In the genomic region with DNA sequence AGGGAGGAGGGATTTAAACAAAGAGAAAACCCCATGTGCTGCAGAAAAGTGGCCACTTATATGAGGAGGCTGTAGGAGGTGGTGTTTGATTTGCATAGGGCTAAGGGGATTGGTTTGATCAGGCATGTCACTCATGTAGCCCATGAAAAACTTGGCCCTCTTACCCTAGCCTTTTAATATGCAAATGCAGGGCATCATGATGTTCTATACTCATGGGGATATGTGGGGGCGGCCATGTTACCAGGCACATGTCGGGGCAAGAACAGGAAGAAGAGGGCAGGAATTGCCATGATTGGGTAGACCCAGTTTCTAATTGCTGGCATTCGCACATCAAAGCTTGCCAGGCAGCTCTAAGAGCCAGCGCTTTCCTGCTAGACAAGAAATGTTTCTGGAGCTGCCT, we compare ENCODE assay signal across 9 cellular contexts. TPM values are rescaled to one million over a fixed set of nuclear protein-coding genes. Genes with fewer than 3 reads are reported as not detected.
DNase-seq lines count a peak whose midpoint lies in the region; ATAC-seq and TF ChIP-seq lines count a peak whose summit lies in the region.
"Had no signal": no experiment of that assay in that cellular context is flagged by ENCODE, and none has a peak within 500 bp of the region (broad histone marks: within the 10 kb centered on the region; RNA-seq: fewer than 3 reads in every experiment).

No MANE protein-coding gene starts in this region.

- H3K4me2 ChIP-seq in BLaER1 (peak overlapping the region; percentile 19; the same call in 1 of the 2 replicates), Karpas-422 (ENCODE audit: low read depth, low read length, poor library complexity, severe bottlenecking) (no peak overlapping the region)

- no peaks in the 10 kb centered on the region for H4K20me1 ChIP-seq in BLaER1
- H4K20me1 ChIP-seq in Karpas-422 (ENCODE audit: insufficient read depth, low read depth, low read length) = no peaks in the 10 kb centered on the region

- H3K27ac Mint-ChIP-seq in activated naive CD8-positive, alpha-beta T cell treated with anti-CD3 and anti-CD28 coated beads for 36 hours = peak overlapping the region; percentile 75
- H3K27ac Mint-ChIP-seq: activated B cell treated with CpG ODN at 0.5 μM for 24 hours had no signal

- DNase-seq in Karpas-422 (peak; percentile 61), left kidney (ENCODE audit: low read depth, low spot score) (peak; percentile 18), NCI-H2227 (lab: John Stamatoyannopoulos, UW; ENCODE audit: unreplicated experiment) (no peak), T-helper 9 cell (no peak), mucosa of descending colon (no peak)
- DNase-seq in activated naive CD8-positive, alpha-beta T cell treated with anti-CD3 and anti-CD28 coated beads for 36 hours = no peak
- DNase-seq: activated B cell treated with CpG ODN at 0.5 μM for 24 hours had no signal

- peaks cover 13% of the 10 kb centered on the region for H3K9me3 Mint-ChIP-seq in activated naive CD8-positive, alpha-beta T cell treated with anti-CD3 and anti-CD28 coated beads for 36 hours

- 0 out of 2 replicates have a peak overlapping the region, but pooled peaks have one; percentile 9 for H2AFZ ChIP-seq in Karpas-422 (ENCODE audit: low read length)

- peaks cover 55% of the 10 kb centered on the region for H3K36me3 Mint-ChIP-seq in activated naive CD8-positive, alpha-beta T cell treated with anti-CD3 and anti-CD28 coated beads for 36 hours

- no peak for TF ChIP-seq CTCF in mucosa of descending colon (IDR thresholded peaks at IDR 0.05)

- no peaks in the 10 kb centered on the region for H3K79me2 ChIP-seq in Karpas-422 (ENCODE audit: low read length)

- H3K4me1 ChIP-seq in BLaER1 = peaks cover 50% of the 10 kb centered on the region
- peaks cover 19% of the 10 kb centered on the region for H3K4me1 ChIP-seq in Karpas-422 (ENCODE audit: low read length)
- H3K4me1 ChIP-seq in mucosa of descending colon (ENCODE audit: low read depth) = peaks cover 15% of the 10 kb centered on the region

- intact Hi-C loops in mucosa of descending colon (cut with DNase I, micrococcal nuclease) = no loop called here

- H3K4me1 Mint-ChIP-seq in activated naive CD8-positive, alpha-beta T cell treated with anti-CD3 and anti-CD28 coated beads for 36 hours = peaks cover 28% of the 10 kb centered on the region

- no peaks in the 10 kb centered on the region for H3K36me3 ChIP-seq in BLaER1
- no peaks in the 10 kb centered on the region for H3K36me3 ChIP-seq in Karpas-422 (ENCODE audit: insufficient read depth, low read length)
- no peaks in the 10 kb centered on the region for H3K36me3 ChIP-seq in mucosa of descending colon (ENCODE audit: low read depth)

- H3K27me3 ChIP-seq in BLaER1 (no peaks in the 10 kb centered on the region), Karpas-422 (ENCODE audit: low read length) (no peaks in the 10 kb centered on the region)

- ATAC-seq in mucosa of descending colon (no peak), HG03280 (IDR thresholded peaks at IDR 0.05; ENCODE audit: unreplicated experiment) (no peak)

- no peaks in the 10 kb centered on the region for H3K9me2 ChIP-seq in Karpas-422 (replicated peaks; ENCODE audit: insufficient read depth, low read length)

- H3K9ac ChIP-seq in BLaER1 (no peak overlapping the region), Karpas-422 (ENCODE audit: low read length) (no peak overlapping the region)

- H3K27ac ChIP-seq in BLaER1 (no peak overlapping the region), Karpas-422 (ENCODE audit: low read length) (no peak overlapping the region)

- H3K4me3 ChIP-seq in BLaER1 (no peak overlapping the region), Karpas-422 (ENCODE audit: low read length) (no peak overlapping the region), mucosa of descending colon (no peak overlapping the region)

- H3K9me3 ChIP-seq in BLaER1 (no peaks in the 10 kb centered on the region; the same call in 1 of the 2 replicates), Karpas-422 (ENCODE audit: low read length) (no peaks in the 10 kb centered on the region), mucosa of descending colon (no peaks in the 10 kb centered on the region)

- H3K4me3 Mint-ChIP-seq in activated naive CD8-positive, alpha-beta T cell treated with anti-CD3 and anti-CD28 coated beads for 36 hours = no peak overlapping the region
- H3K4me3 Mint-ChIP-seq: activated B cell treated with CpG ODN at 0.5 μM for 24 hours had no signal

- H3K27me3 Mint-ChIP-seq in activated naive CD8-positive, alpha-beta T cell treated with anti-CD3 and anti-CD28 coated beads for 36 hours = no peaks in the 10 kb centered on the region

RNA-seq across cellular contexts. Expression of gene KLRK1, which starts 28.8 kb away (rescaled TPM):
- not detected in 2 replicates for total RNA-seq in Karpas-422 (2014; rRNA removed; shearing (Covaris generic); ENCODE audit: low replicate concordance)
- 100 to 1,000 TPM; 112 to 114 TPM for total RNA-seq in activated naive CD8-positive, alpha-beta T cell treated with anti-CD3 and anti-CD28 coated beads for 36 hours
- 1 to 10 TPM; 3.9 to 4.5 (median 4.4) TPM for total RNA-seq in mucosa of descending colon

RNA-seq across cellular contexts. Expression of gene KLRC4, which starts 48.5 kb away (rescaled TPM):
- not detected in 2 replicates for total RNA-seq in Karpas-422 (2014; rRNA removed; shearing (Covaris generic); ENCODE audit: low replicate concordance)
- total RNA-seq in activated naive CD8-positive, alpha-beta T cell treated with anti-CD3 and anti-CD28 coated beads for 36 hours = 1 to 10 TPM; 2.4 TPM
- total RNA-seq in mucosa of descending colon = 1 to 10 TPM in 2 of 3 donors, under 1 TPM in 1; 0.72 to 1.7 (median 1.4) TPM
- total RNA-seq: activated B cell treated with CpG ODN at 0.5 μM for 24 hours had no signal

RNA-seq across cellular contexts. Expression of gene KLRD1, which starts 53.4 kb away (rescaled TPM):
- not detected in 2 replicates for total RNA-seq in Karpas-422 (2014; rRNA removed; shearing (Covaris generic); ENCODE audit: low replicate concordance)
- 1 to 10 TPM; 2.0 to 2.6 TPM for total RNA-seq in activated naive CD8-positive, alpha-beta T cell treated with anti-CD3 and anti-CD28 coated beads for 36 hours
- 1 to 10 TPM; 2.3 to 3.7 (median 3.6) TPM for total RNA-seq in mucosa of descending colon

RNA-seq across cellular contexts. Expression of gene KLRC3, which starts 59.3 kb away (rescaled TPM):
- total RNA-seq in Karpas-422 (2014; rRNA removed; shearing (Covaris generic); ENCODE audit: low replicate concordance) = not detected in 2 replicates
- total RNA-seq in activated naive CD8-positive, alpha-beta T cell treated with anti-CD3 and anti-CD28 coated beads for 36 hours = 1 to 10 TPM in 1 of 2 experiments, under 1 TPM in 1; 0.64 to 1.1 TPM
- under 1 TPM; 0.54 to 0.81 (median 0.58) TPM for total RNA-seq in mucosa of descending colon
- total RNA-seq: activated B cell treated with CpG ODN at 0.5 μM for 24 hours had no signal

Comparison
In these comparisons a context has a peak if more than half of its experiments do, and no peak if none do; other contexts are left out.
1. DNase-seq: peak in Karpas-422 (single experiment) and left kidney (single experiment); none in activated naive CD8-positive, alpha-beta T cell treated with anti-CD3 and anti-CD28 coated beads for 36 hours (single experiment), NCI-H2227 (single experiment), T-helper 9 cell (single experiment) and mucosa of descending colon (0 of 3).
2. RNA of gene KLRK1, which starts 28.8 kb away (total RNA-seq): 112 to 114 TPM in activated naive CD8-positive, alpha-beta T cell treated with anti-CD3 and anti-CD28 coated beads for 36 hours; 3.9 to 4.5 TPM in mucosa of descending colon and not detected in Karpas-422; every median in the first group is over 10 times any median in the second.